In the genomic region with DNA sequence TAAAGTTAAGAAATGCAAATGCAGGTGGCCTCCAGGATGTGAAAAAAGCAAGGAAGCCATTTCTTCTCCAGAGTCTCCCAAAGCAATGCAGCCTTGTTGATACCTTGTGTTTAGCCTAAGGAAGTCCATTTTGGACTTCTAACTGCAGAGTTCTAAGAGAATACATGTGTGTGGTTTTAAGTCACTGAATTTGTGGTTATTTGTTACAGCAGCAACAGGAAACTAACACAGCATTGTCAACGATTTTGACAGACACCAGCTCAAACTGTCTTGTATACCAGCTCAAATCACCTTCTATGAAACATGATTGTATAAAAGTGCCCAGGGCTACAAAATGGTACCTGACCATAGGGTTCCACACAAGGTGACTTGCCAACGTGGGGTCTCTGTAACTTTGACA, we compare ENCODE assay signal across 37 cellular contexts.
"Had no signal": no experiment of that assay in that cellular context is flagged by ENCODE, and none has a peak within 500 bp of the region (broad histone marks: within the 10 kb centered on the region; RNA-seq: fewer than 3 reads in every experiment).

No MANE protein-coding gene starts in this region.

- H3K9me3 ChIP-seq: adrenal gland, body of pancreas, breast epithelium had no signal

- H3K4me3 ChIP-seq: adrenal gland, body of pancreas, breast epithelium had no signal

- H3K36me3 ChIP-seq: adrenal gland, brain microvascular endothelial cell, breast epithelium had no signal

- DNase-seq: activated B cell treated with CpG ODN at 0.5 μM for 24 hours; activated CD4-positive, alpha-beta memory T cell treated with anti-CD3 and anti-CD28 coated beads for 36 hours; activated CD4-positive, alpha-beta T cell treated with anti-CD3 and anti-CD28 coated beads for 4 hours; activated CD4-positive, alpha-beta T cell treated with anti-CD3 and anti-CD28 coated beads, Interleukin-2, amount 10 ng/mL, durations not matched to agents 24 days and 14 days; activated CD4-positive, alpha-beta T cell treated with anti-CD3 and anti-CD28 coated beads, Interleukin-2, amount 50 U/mL, for 1 hour; activated CD4-positive, alpha-beta T cell treated with anti-CD3 and anti-CD28 coated beads, Interleukin-2, amount 50 U/mL, for 4 hours; activated CD4-positive, CD25-positive, alpha-beta regulatory T cell treated with anti-CD3 and anti-CD28 coated beads, Interleukin-2, amount 50 U/mL, for 72 hours; activated CD8-positive, alpha-beta memory T cell treated with anti-CD3 and anti-CD28 coated beads, Interleukin-2, amount 50 U/mL, for 4 hours; activated CD8-positive, alpha-beta T cell treated with anti-CD3 and anti-CD28 coated beads for 36 hours; activated effector memory CD4-positive, alpha-beta T cell treated with anti-CD3 and anti-CD28 coated beads, Interleukin-2, amount 50 U/mL, for 16 hours; activated gamma-delta T cell treated with Interleukin-2 at 50 U/mL for 16 hours; activated naive CD4-positive, alpha-beta T cell; activated naive CD4-positive, alpha-beta T cell treated with anti-CD3 and anti-CD28 coated beads for 36 hours; activated naive CD4-positive, alpha-beta T cell treated with anti-CD3 and anti-CD28 coated beads, Interleukin-2, amount 50 U/mL, for 16 hours; activated naive CD8-positive, alpha-beta T cell treated with anti-CD3 and anti-CD28 coated beads for 36 hours; activated T-cell treated with anti-CD3 and anti-CD28 coated beads for 4 hours; activated T-cell treated with anti-CD3 and anti-CD28 coated beads, Interleukin-2, amount 50 U/mL, for 1 hour; activated T-cell treated with anti-CD3 and anti-CD28 coated beads, Interleukin-2, amount 50 U/mL, for 4 hours; activated T-cell treated with anti-CD3 and anti-CD28 coated beads, Interleukin-2, amount 50 U/mL, for 72 hours; adrenal gland; amniotic stem cell; aorta; body of pancreas; brain microvascular endothelial cell; caudate nucleus; cerebellar nuclear complex; T-helper 1 cell; T-helper 2 cell; T-helper 9 cell had no signal

- H3K27me3 Mint-ChIP-seq: activated B cell treated with CpG ODN at 0.5 μM for 24 hours had no signal

- H3K27me3 ChIP-seq: adrenal gland, body of pancreas, brain microvascular endothelial cell, breast epithelium had no signal

- H3K27ac Mint-ChIP-seq: activated B cell treated with CpG ODN at 0.5 μM for 24 hours; activated CD4-positive, alpha-beta memory T cell treated with anti-CD3 and anti-CD28 coated beads for 36 hours; activated CD4-positive, alpha-beta T cell treated with anti-CD3 and anti-CD28 coated beads, Interleukin-2, amount 10 ng/mL, durations not matched to agents 24 days and 14 days; activated CD8-positive, alpha-beta T cell treated with anti-CD3 and anti-CD28 coated beads for 36 hours; activated naive CD4-positive, alpha-beta T cell treated with anti-CD3 and anti-CD28 coated beads for 36 hours; activated naive CD4-positive, alpha-beta T cell treated with anti-CD3 and anti-CD28 coated beads, Interleukin-2, amount 50 U/mL, for 72 hours; activated naive CD8-positive, alpha-beta T cell treated with anti-CD3 and anti-CD28 coated beads for 36 hours; activated T-cell treated with anti-CD3 and anti-CD28 coated beads, Interleukin-2, amount 50 U/mL, for 72 hours; activated T-helper 1 cell treated with anti-CD3 and anti-CD28 coated beads, Interleukin-12 subunit alpha, Interleukin-12 subunit beta, Interleukin-2, Interleukin-4 antibody, amounts not matched to agents 30 ng/mL and 10 ng/mL and 1 ng/mL, durations not matched to agents 14 hours and 24 hours and 36 hours; activated T-helper 17 cell treated with anti-CD3 and anti-CD28 coated beads, Interleukin-2, amount 50 U/mL, for 72 hours; T-helper 1 cell treated with Interleukin-12 subunit alpha and Interleukin-12 subunit beta and Interleukin-4 antibody, amounts not matched to agents 30 μg/mL and 1 μg/mL, for 36 hours; T-helper 2 cell treated with Interferon-gamma antibody and Interleukin-4, amounts not matched to agents 5 μg/mL and 100 μg/mL, for 36 hours had no signal

- H3K4me1 Mint-ChIP-seq: activated B cell treated with CpG ODN at 0.5 μM for 24 hours; activated naive CD8-positive, alpha-beta T cell treated with anti-CD3 and anti-CD28 coated beads for 36 hours; central memory CD8-positive, alpha-beta T cell had no signal

- H3K4me1 ChIP-seq: adrenal gland, body of pancreas, breast epithelium had no signal

- H3K27ac ChIP-seq: adrenal gland, body of pancreas, brain microvascular endothelial cell, breast epithelium, VCaP had no signal

- H3K36me3 Mint-ChIP-seq: activated CD4-positive, alpha-beta memory T cell treated with anti-CD3 and anti-CD28 coated beads for 36 hours; activated naive CD4-positive, alpha-beta T cell treated with anti-CD3 and anti-CD28 coated beads, Interleukin-2, amount 50 U/mL, for 72 hours; activated naive CD8-positive, alpha-beta T cell treated with anti-CD3 and anti-CD28 coated beads for 36 hours had no signal

- H3K4me3 Mint-ChIP-seq: activated B cell treated with CpG ODN at 0.5 μM for 24 hours; activated CD4-positive, alpha-beta memory T cell treated with anti-CD3 and anti-CD28 coated beads for 36 hours; activated CD4-positive, alpha-beta T cell treated with anti-CD3 and anti-CD28 coated beads, Interleukin-2, amount 10 ng/mL, durations not matched to agents 24 days and 14 days; activated CD8-positive, alpha-beta T cell treated with anti-CD3 and anti-CD28 coated beads for 36 hours; activated naive CD4-positive, alpha-beta T cell treated with anti-CD3 and anti-CD28 coated beads for 36 hours; activated naive CD8-positive, alpha-beta T cell treated with anti-CD3 and anti-CD28 coated beads for 36 hours; activated T-cell treated with anti-CD3 and anti-CD28 coated beads, Interleukin-2, amount 50 U/mL, for 4 hours; activated T-cell treated with anti-CD3 and anti-CD28 coated beads, Interleukin-2, amount 50 U/mL, for 72 hours; activated T-helper 1 cell treated with anti-CD3 and anti-CD28 coated beads, Interleukin-12 subunit alpha, Interleukin-12 subunit beta, Interleukin-2, Interleukin-4 antibody, amounts not matched to agents 30 ng/mL and 10 ng/mL and 1 ng/mL, durations not matched to agents 14 hours and 24 hours and 36 hours; central memory CD8-positive, alpha-beta T cell; T-helper 1 cell treated with Interleukin-12 subunit alpha and Interleukin-12 subunit beta and Interleukin-4 antibody, amounts not matched to agents 30 μg/mL and 1 μg/mL, for 36 hours; T-helper 2 cell treated with Interferon-gamma antibody and Interleukin-4, amounts not matched to agents 5 μg/mL and 100 μg/mL, for 36 hours had no signal

- H3K9me3 Mint-ChIP-seq: activated B cell treated with CpG ODN at 0.5 μM for 24 hours; activated CD4-positive, alpha-beta memory T cell treated with anti-CD3 and anti-CD28 coated beads for 36 hours; activated CD4-positive, alpha-beta T cell treated with anti-CD3 and anti-CD28 coated beads, Interleukin-2, amount 10 ng/mL, durations not matched to agents 24 days and 14 days; activated CD8-positive, alpha-beta T cell treated with anti-CD3 and anti-CD28 coated beads for 36 hours; activated naive CD4-positive, alpha-beta T cell treated with anti-CD3 and anti-CD28 coated beads for 36 hours; activated naive CD4-positive, alpha-beta T cell treated with anti-CD3 and anti-CD28 coated beads, Interleukin-2, amount 50 U/mL, for 72 hours; activated naive CD8-positive, alpha-beta T cell treated with anti-CD3 and anti-CD28 coated beads for 36 hours; activated T-cell treated with anti-CD3 and anti-CD28 coated beads, Interleukin-2, amount 50 U/mL, for 4 hours; activated T-helper 1 cell treated with anti-CD3 and anti-CD28 coated beads, Interleukin-12 subunit alpha, Interleukin-12 subunit beta, Interleukin-2, Interleukin-4 antibody, amounts not matched to agents 30 ng/mL and 10 ng/mL and 1 ng/mL, durations not matched to agents 14 hours and 24 hours and 36 hours; activated T-helper 17 cell treated with anti-CD3 and anti-CD28 coated beads, Interleukin-2, amount 50 U/mL, for 72 hours; central memory CD8-positive, alpha-beta T cell; T-helper 1 cell treated with Interleukin-12 subunit alpha and Interleukin-12 subunit beta and Interleukin-4 antibody, amounts not matched to agents 30 μg/mL and 1 μg/mL, for 36 hours; T-helper 2 cell treated with Interferon-gamma antibody and Interleukin-4, amounts not matched to agents 5 μg/mL and 100 μg/mL, for 36 hours had no signal

- ATAC-seq: activated CD8-positive, alpha-beta T cell treated with anti-CD3 and anti-CD28 coated beads for 36 hours; activated T-cell treated with anti-CD3 and anti-CD28 coated beads, Interleukin-2, amount 50 U/mL, for 4 hours; body of pancreas had no signal
